20 cellular contexts compared by ENCODE assay signal in genomic region chr5:159410480-159410879, GRCh38.
"Had no signal": no experiment of that assay in that cellular context is flagged by ENCODE, and none has a peak within 500 bp of the region (broad histone marks: within the 10 kb centered on the region; RNA-seq: fewer than 3 reads in every experiment).

No MANE protein-coding gene starts in this region.

- H3K27me3 ChIP-seq: brain microvascular endothelial cell, esophagus muscularis mucosa had no signal

- H3K4me3 Mint-ChIP-seq: activated CD4-positive, alpha-beta T cell treated with anti-CD3 and anti-CD28 coated beads for 36 hours; activated T-helper 1 cell treated with anti-CD3 and anti-CD28 coated beads, Interleukin-12 subunit alpha, Interleukin-12 subunit beta, Interleukin-2, Interleukin-4 antibody, amounts not matched to agents 30 ng/mL and 10 ng/mL and 1 ng/mL, durations not matched to agents 14 hours and 24 hours and 36 hours; memory B cell; naive thymus-derived CD8-positive, alpha-beta T cell; type B pancreatic cell had no signal

- H3K36me3 Mint-ChIP-seq: type B pancreatic cell had no signal

- H3K27ac ChIP-seq: brain microvascular endothelial cell, esophagus muscularis mucosa, left ventricle myocardium inferior, skin epidermis, WERI-Rb-1 had no signal

- H3K4me1 ChIP-seq: esophagus muscularis mucosa, left ventricle myocardium inferior had no signal

- H3K36me3 ChIP-seq: brain microvascular endothelial cell, esophagus muscularis mucosa, left ventricle myocardium inferior, WERI-Rb-1 had no signal

- ATAC-seq: mucosa of descending colon; naive thymus-derived CD8-positive, alpha-beta T cell had no signal

- H3K27me3 Mint-ChIP-seq: memory B cell, type B pancreatic cell had no signal

- H3K4me3 ChIP-seq: esophagus muscularis mucosa, left ventricle myocardium inferior, mucosa of descending colon, skin epidermis had no signal

- H3K9me3 ChIP-seq: esophagus muscularis mucosa, left ventricle myocardium inferior, mucosa of descending colon had no signal

- DNase-seq: amygdala; brain microvascular endothelial cell; cortex of kidney; effector CD4-positive, alpha-beta T cell; hippocampal formation; kidney; left ventricle myocardium inferior; mucosa of descending colon; naive thymus-derived CD8-positive, alpha-beta T cell; stimulated activated naive CD4-positive, alpha-beta T cell; substantia nigra; SW 1271 had no signal

- H3K27ac Mint-ChIP-seq: activated CD4-positive, alpha-beta T cell treated with anti-CD3 and anti-CD28 coated beads for 36 hours; type B pancreatic cell had no signal

- H3K9me3 Mint-ChIP-seq: central memory CD8-positive, alpha-beta T cell; memory B cell; naive thymus-derived CD8-positive, alpha-beta T cell; type B pancreatic cell had no signal
